ENCODE assay signal across 14 cellular contexts in the genomic region with DNA sequence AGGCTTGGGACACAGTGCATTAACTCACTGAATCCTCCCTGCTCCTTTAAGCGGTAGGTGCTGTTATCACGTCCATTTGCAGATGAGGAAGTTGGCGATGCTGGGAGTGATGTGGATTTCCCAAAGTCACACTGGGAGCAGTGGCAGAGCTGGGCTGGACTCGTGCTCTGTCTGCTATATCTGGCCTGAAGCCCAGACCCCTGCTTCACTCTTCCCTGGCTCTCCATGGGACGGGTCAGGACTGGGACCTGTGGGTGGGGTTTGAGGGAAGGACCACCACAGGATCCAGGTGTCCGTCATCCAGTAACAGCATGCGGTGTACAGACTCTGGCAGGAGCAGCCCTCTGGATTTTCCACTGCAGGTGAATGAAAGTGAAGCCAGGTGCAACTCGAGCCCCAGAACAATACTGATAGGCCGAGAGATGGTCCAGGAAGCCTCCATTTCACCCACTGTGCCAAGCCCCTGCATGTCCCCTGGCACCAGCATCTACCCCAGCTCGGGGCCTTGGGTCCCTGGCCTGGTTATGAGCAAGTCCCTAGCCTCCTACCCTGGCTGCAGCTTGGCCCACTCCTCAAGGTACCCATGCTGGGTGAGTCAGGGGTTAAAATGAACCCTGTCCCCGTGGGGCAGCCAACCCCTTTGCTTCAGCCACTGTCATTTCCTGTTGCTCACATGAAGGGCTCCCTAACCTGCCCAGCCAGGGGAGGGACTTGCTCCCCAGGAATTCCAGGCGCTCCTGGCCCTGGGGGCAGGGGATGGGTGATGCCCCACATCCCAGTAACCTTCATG. TPM values are rescaled to one million over a fixed set of nuclear protein-coding genes. Genes with fewer than 3 reads are reported as not detected.
DNase-seq lines count a peak whose midpoint lies in the region; ATAC-seq and TF ChIP-seq lines count a peak whose summit lies in the region.
"Had no signal": no experiment of that assay in that cellular context is flagged by ENCODE, and none has a peak within 500 bp of the region (broad histone marks: within the 10 kb centered on the region; RNA-seq: fewer than 3 reads in every experiment).

No MANE protein-coding gene starts in this region.

- no peak overlapping the region for H3K9ac ChIP-seq in neuronal stem cell (ENCODE audit: low read depth, low read length, poor library complexity)

- H3K23ac ChIP-seq in neuronal stem cell (ENCODE audit: low read depth, low read length, poor library complexity): no peak overlapping the region

- no peak overlapping the region for H2BK120ac ChIP-seq in neuronal stem cell (ENCODE audit: low read depth, low read length)

- peak overlapping the region; percentile 87 for H2AK5ac ChIP-seq in neuronal stem cell (ENCODE audit: low read depth, low read length)

- H3K36me3 ChIP-seq in DOHH2 (ENCODE audit: control insufficient read depth, low read length) (no peaks in the 10 kb centered on the region), neuronal stem cell (replicated peaks in 1 of 2; ENCODE audit: control insufficient read depth in 2 of 2, insufficient read depth in 2 of 2, low read length in 2 of 2) (no peaks in the 10 kb centered on the region)
- H3K36me3 ChIP-seq: spleen had no signal

- no peak overlapping the region for H4K91ac ChIP-seq in neuronal stem cell (ENCODE audit: low read depth, low read length, poor library complexity)

- H3K4me2 ChIP-seq in DOHH2 (ENCODE audit: low read length): peak overlapping the region; percentile 34
- no peak overlapping the region for H3K4me2 ChIP-seq in neuronal stem cell (ENCODE audit: insufficient read depth, low read length, poor library complexity, severe bottlenecking)

- no peaks in the 10 kb centered on the region for H4K20me1 ChIP-seq in DOHH2 (ENCODE audit: control insufficient read depth, insufficient read depth, low read depth, low read length)

- peak overlapping the region; percentile 63 for H3K18ac ChIP-seq in neuronal stem cell (ENCODE audit: low read length)

- no peak overlapping the region for H3K4ac ChIP-seq in neuronal stem cell (ENCODE audit: low read length)

- peaks cover 64% of the 10 kb centered on the region for H3K4me1 ChIP-seq in DOHH2 (ENCODE audit: control insufficient read depth, low read length)
- H3K4me1 ChIP-seq in neuronal stem cell (ENCODE audit: control insufficient read depth in 2 of 2, insufficient read depth in 1 of 2, low read depth in 1 of 2, low read length in 2 of 2): peaks cover 36 to 51% of the 10 kb centered on the region in 2 donors

- H3K9me2 ChIP-seq in DOHH2 (replicated peaks; ENCODE audit: control insufficient read depth, low read length): no peaks in the 10 kb centered on the region

- H3K27me3 ChIP-seq in DOHH2 (ENCODE audit: control insufficient read depth, low read length) (peaks cover 6% of the 10 kb centered on the region; the same call in 1 of the 2 replicates), neuronal stem cell (ENCODE audit: control insufficient read depth in 3 of 3, insufficient read depth in 3 of 3, low read depth in 1 of 3, low read length in 3 of 3) (peaks cover 0 to 41% (median 3%) of the 10 kb centered on the region in 3 experiments)

- H3K4me3 ChIP-seq in DOHH2 (ENCODE audit: low read length) (no peak overlapping the region; the same call in 1 of the 2 replicates), neuronal stem cell (ENCODE audit: low read length in 2 of 2) (no peak overlapping the region)
- H3K4me3 ChIP-seq: spleen had no signal

- no peak overlapping the region for H2AFZ ChIP-seq in neuronal stem cell (ENCODE audit: low read length)

- H3K27ac ChIP-seq in DOHH2 (ENCODE audit: low read depth, low read length) (0 out of 2 replicates have a peak overlapping the region, but pooled peaks have one; percentile 17), neuronal stem cell (replicated peaks; ENCODE audit: low read length) (no peak overlapping the region)

- no peak overlapping the region for H2BK5ac ChIP-seq in neuronal stem cell (ENCODE audit: low read length)

- peaks cover 8% of the 10 kb centered on the region; the same call in 1 of the 2 replicates for H3F3A ChIP-seq in DOHH2 (ENCODE audit: control insufficient read depth, insufficient read depth)

- H3K4me3 Mint-ChIP-seq in effector memory CD8-positive, alpha-beta T cell: no peak overlapping the region
- no peak overlapping the region for H3K4me3 Mint-ChIP-seq in progenitor cell of endocrine pancreas (ENCODE audit: low read depth)
- H3K4me3 Mint-ChIP-seq: naive thymus-derived CD8-positive, alpha-beta T cell had no signal

- H2BK12ac ChIP-seq in neuronal stem cell (ENCODE audit: low read length): no peak overlapping the region

- no peak for ATAC-seq in effector memory CD8-positive, alpha-beta T cell (replicated peaks)
- ATAC-seq in GM18519 (IDR thresholded peaks at IDR 0.05; ENCODE audit: low FRiP score, unreplicated experiment) (no peak), GM21717 (IDR thresholded peaks at IDR 0.05; ENCODE audit: unreplicated experiment) (no peak), HG02852 (IDR thresholded peaks at IDR 0.05; ENCODE audit: unreplicated experiment) (no peak)
- ATAC-seq: naive thymus-derived CD8-positive, alpha-beta T cell had no signal

- peaks cover 0 to 10% of the 10 kb centered on the region in 2 donors for H3K27me3 Mint-ChIP-seq in effector memory CD8-positive, alpha-beta T cell
- H3K27me3 Mint-ChIP-seq in progenitor cell of endocrine pancreas: peaks cover 18% of the 10 kb centered on the region

- no peaks in the 10 kb centered on the region for H3K79me2 ChIP-seq in DOHH2 (ENCODE audit: control insufficient read depth, low read length)

- peaks cover 10% of the 10 kb centered on the region for H3K36me3 Mint-ChIP-seq in effector memory CD8-positive, alpha-beta T cell (ENCODE audit: insufficient read depth)
- H3K36me3 Mint-ChIP-seq in progenitor cell of endocrine pancreas (ENCODE audit: insufficient read depth): no peaks in the 10 kb centered on the region
- H3K36me3 Mint-ChIP-seq: CD4-positive, CD25-positive, alpha-beta regulatory T cell; naive thymus-derived CD8-positive, alpha-beta T cell had no signal

- TF ChIP-seq CTCF in DOHH2 (IDR thresholded peaks at IDR 0.05; ENCODE audit: low read depth, low read length, poor library complexity, severe bottlenecking) (no peak), progenitor cell of endocrine pancreas (IDR thresholded peaks at IDR 0.05; ENCODE audit: unreplicated experiment) (no peak)

- H2BK15ac ChIP-seq in neuronal stem cell (ENCODE audit: low read length): peak overlapping the region; percentile 5

- no peaks in the 10 kb centered on the region for H3K9me3 Mint-ChIP-seq in effector memory CD8-positive, alpha-beta T cell
- H3K9me3 Mint-ChIP-seq in progenitor cell of endocrine pancreas (ENCODE audit: low read depth): no peaks in the 10 kb centered on the region
- H3K9me3 Mint-ChIP-seq: CD4-positive, CD25-positive, alpha-beta regulatory T cell; naive thymus-derived CD8-positive, alpha-beta T cell had no signal

- H3K79me1 ChIP-seq in neuronal stem cell (ENCODE audit: low read depth, low read length): no peaks in the 10 kb centered on the region

- DNase-seq in NCI-H1105 (lab: John Stamatoyannopoulos, UW): peak; percentile 30
- no peak for DNase-seq in effector memory CD8-positive, alpha-beta T cell
- no peak for DNase-seq in neuronal stem cell (ENCODE audit: low spot score)
- no peak for DNase-seq in progenitor cell of endocrine pancreas (ENCODE audit: low spot score, unreplicated experiment)
- DNase-seq: amniotic stem cell; CD4-positive, CD25-positive, alpha-beta regulatory T cell; naive thymus-derived CD8-positive, alpha-beta T cell; NCI-H2107; spleen had no signal

- no peak overlapping the region for H3K14ac ChIP-seq in neuronal stem cell (ENCODE audit: low read length)

- no peak overlapping the region for H4K8ac ChIP-seq in neuronal stem cell (ENCODE audit: low read depth, low read length)

- H3K27ac Mint-ChIP-seq in effector memory CD8-positive, alpha-beta T cell: peak overlapping the region; percentile 29 to 46
- H3K27ac Mint-ChIP-seq in progenitor cell of endocrine pancreas: no peak overlapping the region

- H3K9me3 ChIP-seq in DOHH2 (ENCODE audit: control insufficient read depth, insufficient read depth, low read length): no peaks in the 10 kb centered on the region
- H3K9me3 ChIP-seq in neuronal stem cell (replicated peaks in 1 of 2; ENCODE audit: control insufficient read depth in 2 of 2, insufficient read depth in 1 of 2, low read depth in 1 of 2, low read length in 2 of 2): no peaks in the 10 kb centered on the region
- H3K9me3 ChIP-seq: spleen had no signal

- peaks cover 0 to 17% of the 10 kb centered on the region in 2 donors for H3K4me1 Mint-ChIP-seq in effector memory CD8-positive, alpha-beta T cell (ENCODE audit: low read depth in 2 of 2)
- peaks cover 30% of the 10 kb centered on the region for H3K4me1 Mint-ChIP-seq in progenitor cell of endocrine pancreas (ENCODE audit: low read depth)

- WGBS in neuronal stem cell (ENCODE audit: extremely low coverage in 2 of 2, insufficient read length in 2 of 2, insufficient replicate concordance in 1 of 2), 2 donors: no CpG with 5 or more reads among the region's 12 CpGs

RNA-seq across cellular contexts. Expression of gene USP2, which starts 4.2 kb away (rescaled TPM):
- polyA plus RNA-seq in neuronal stem cell (2013, experiment 1 of 2): 4.2 TPM
- 4.4 TPM for polyA plus RNA-seq in neuronal stem cell (2013, experiment 2 of 2)
- total RNA-seq in progenitor cell of endocrine pancreas: 5.1 and 6.3 TPM in 2 replicates

RNA-seq across cellular contexts. Expression of gene MFRP, which starts 30.8 kb away (rescaled TPM):
- not detected for polyA plus RNA-seq in neuronal stem cell (2013, experiment 1 of 2)
- polyA plus RNA-seq in neuronal stem cell (2013, experiment 2 of 2): not detected
- total RNA-seq in progenitor cell of endocrine pancreas: not detected in 2 replicates
- total RNA-seq: CD4-positive, CD25-positive, alpha-beta regulatory T cell; endothelial cell of umbilical vein; naive thymus-derived CD8-positive, alpha-beta T cell had no signal
- polyA plus RNA-seq: CD4-positive, CD25-positive, alpha-beta regulatory T cell; naive thymus-derived CD8-positive, alpha-beta T cell had no signal

RNA-seq across cellular contexts. Expression of gene C1QTNF5, which starts 36.6 kb away (rescaled TPM):
- 3.1 TPM for polyA plus RNA-seq in neuronal stem cell (2013, experiment 1 of 2)
- 3.3 TPM for polyA plus RNA-seq in neuronal stem cell (2013, experiment 2 of 2)
- total RNA-seq in progenitor cell of endocrine pancreas: 0.31 and 0.40 TPM in 2 replicates
- total RNA-seq: CD4-positive, CD25-positive, alpha-beta regulatory T cell; naive thymus-derived CD8-positive, alpha-beta T cell had no signal
- polyA plus RNA-seq: CD4-positive, CD25-positive, alpha-beta regulatory T cell; naive thymus-derived CD8-positive, alpha-beta T cell had no signal

RNA-seq across cellular contexts. Expression of gene RNF26, which starts 43.0 kb away (rescaled TPM):
- 79.3 TPM for polyA plus RNA-seq in neuronal stem cell (2013, experiment 1 of 2)
- polyA plus RNA-seq in neuronal stem cell (2013, experiment 2 of 2): 79.8 TPM
- total RNA-seq in progenitor cell of endocrine pancreas: 30.3 and 34.2 TPM in 2 replicates

RNA-seq across cellular contexts. Expression of gene THY1, which starts 45.7 kb away (rescaled TPM):
- polyA plus RNA-seq in neuronal stem cell (2013, experiment 1 of 2): 85.1 TPM
- polyA plus RNA-seq in neuronal stem cell (2013, experiment 2 of 2): 84.3 TPM
- total RNA-seq in progenitor cell of endocrine pancreas: 0.44 and 0.62 TPM in 2 replicates
- total RNA-seq: CD4-positive, CD25-positive, alpha-beta regulatory T cell; naive thymus-derived CD8-positive, alpha-beta T cell had no signal
- polyA plus RNA-seq: CD4-positive, CD25-positive, alpha-beta regulatory T cell; naive thymus-derived CD8-positive, alpha-beta T cell had no signal
